16 cellular contexts compared by ENCODE assay signal in the genomic region with DNA sequence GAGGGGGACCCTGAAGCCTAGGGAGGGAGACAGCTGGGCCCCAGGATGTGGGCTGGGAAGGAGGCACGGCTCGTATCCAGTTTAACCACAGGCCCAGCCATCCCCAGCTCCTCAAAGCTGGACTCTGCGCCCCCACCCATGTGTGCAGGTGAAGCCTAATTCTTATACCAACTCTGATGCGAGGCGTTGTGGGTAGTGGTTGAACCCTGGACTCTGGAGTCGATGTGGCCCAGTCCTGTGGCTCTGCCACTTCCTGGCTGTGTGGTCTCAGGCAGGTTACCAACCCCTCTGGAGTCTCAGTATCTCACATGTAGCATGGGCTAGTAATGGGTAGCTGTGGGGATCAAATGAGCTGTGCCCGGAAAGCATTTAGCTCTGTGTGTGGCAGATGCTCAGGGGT.
A peak's percentile ranks its signal among the peaks of the same experiment; 100 is the strongest.
DNase-seq lines count a peak whose midpoint lies in the region; ATAC-seq and TF ChIP-seq lines count a peak whose summit lies in the region.
"Had no signal": no experiment of that assay in that cellular context is flagged by ENCODE, and none has a peak within 500 bp of the region (broad histone marks: within the 10 kb centered on the region; RNA-seq: fewer than 3 reads in every experiment).

No MANE protein-coding gene starts in this region.

- H3K27ac ChIP-seq in lower lobe of right lung: no peak overlapping the region
- H3K27ac ChIP-seq: SJSA1 had no signal

- H3K4me1 Mint-ChIP-seq in activated naive CD8-positive, alpha-beta T cell treated with anti-CD3 and anti-CD28 coated beads, Interleukin-2, amount 10 ng/mL, durations not matched to agents 7 days and 5 days: peaks cover 28% of the 10 kb centered on the region
- peaks cover 28% of the 10 kb centered on the region for H3K4me1 Mint-ChIP-seq in activated naive CD8-positive, alpha-beta T cell treated with anti-CD3 and anti-CD28 coated beads for 36 hours
- H3K4me1 Mint-ChIP-seq in activated CD4-positive, alpha-beta memory T cell treated with anti-CD3 and anti-CD28 coated beads for 36 hours (ENCODE audit: low read depth): peaks cover 16% of the 10 kb centered on the region
- H3K4me1 Mint-ChIP-seq in stimulated activated naive CD8-positive, alpha-beta T cell treated with anti-CD3 and anti-CD28 coated beads, Interleukin-15, amount 100 ng/mL, for 72 hours: peaks cover 38% of the 10 kb centered on the region

- H3K4me3 Mint-ChIP-seq in activated naive CD8-positive, alpha-beta T cell treated with anti-CD3 and anti-CD28 coated beads, Interleukin-2, amount 10 ng/mL, durations not matched to agents 7 days and 5 days: peak overlapping the region; percentile 41
- no peak overlapping the region for H3K4me3 Mint-ChIP-seq in activated naive CD8-positive, alpha-beta T cell treated with anti-CD3 and anti-CD28 coated beads for 36 hours
- H3K4me3 Mint-ChIP-seq in activated CD4-positive, alpha-beta memory T cell treated with anti-CD3 and anti-CD28 coated beads for 36 hours: no peak overlapping the region
- no peak overlapping the region for H3K4me3 Mint-ChIP-seq in stimulated activated naive CD8-positive, alpha-beta T cell treated with anti-CD3 and anti-CD28 coated beads, Interleukin-15, amount 100 ng/mL, for 72 hours

- no peaks in the 10 kb centered on the region for H3K36me3 Mint-ChIP-seq in activated naive CD8-positive, alpha-beta T cell treated with anti-CD3 and anti-CD28 coated beads, Interleukin-2, amount 10 ng/mL, durations not matched to agents 7 days and 5 days
- H3K36me3 Mint-ChIP-seq in activated naive CD8-positive, alpha-beta T cell treated with anti-CD3 and anti-CD28 coated beads for 36 hours: no peaks in the 10 kb centered on the region
- H3K36me3 Mint-ChIP-seq in activated CD4-positive, alpha-beta memory T cell treated with anti-CD3 and anti-CD28 coated beads for 36 hours: no peaks in the 10 kb centered on the region

- H3K27ac Mint-ChIP-seq in activated naive CD8-positive, alpha-beta T cell treated with anti-CD3 and anti-CD28 coated beads, Interleukin-2, amount 10 ng/mL, durations not matched to agents 7 days and 5 days: peak overlapping the region; percentile 52
- H3K27ac Mint-ChIP-seq in activated naive CD8-positive, alpha-beta T cell treated with anti-CD3 and anti-CD28 coated beads for 36 hours: no peak overlapping the region
- H3K27ac Mint-ChIP-seq in activated CD4-positive, alpha-beta memory T cell treated with anti-CD3 and anti-CD28 coated beads for 36 hours: no peak overlapping the region
- no peak overlapping the region for H3K27ac Mint-ChIP-seq in stimulated activated naive CD8-positive, alpha-beta T cell treated with anti-CD3 and anti-CD28 coated beads, Interleukin-15, amount 100 ng/mL, for 72 hours

- H3K36me3 ChIP-seq in lower lobe of right lung: no peaks in the 10 kb centered on the region
- H3K36me3 ChIP-seq: SJSA1 had no signal

- peaks cover 30% of the 10 kb centered on the region for H3K27me3 Mint-ChIP-seq in activated naive CD8-positive, alpha-beta T cell treated with anti-CD3 and anti-CD28 coated beads, Interleukin-2, amount 10 ng/mL, durations not matched to agents 7 days and 5 days
- no peaks in the 10 kb centered on the region for H3K27me3 Mint-ChIP-seq in activated naive CD8-positive, alpha-beta T cell treated with anti-CD3 and anti-CD28 coated beads for 36 hours
- H3K27me3 Mint-ChIP-seq in activated CD4-positive, alpha-beta memory T cell treated with anti-CD3 and anti-CD28 coated beads for 36 hours: no peaks in the 10 kb centered on the region
- H3K27me3 Mint-ChIP-seq in stimulated activated naive CD8-positive, alpha-beta T cell treated with anti-CD3 and anti-CD28 coated beads, Interleukin-15, amount 100 ng/mL, for 72 hours: no peaks in the 10 kb centered on the region

- intact Hi-C loops in activated CD4-positive, alpha-beta memory T cell treated with anti-CD3 and anti-CD28 coated beads for 36 hours (cut with micrococcal nuclease): no loop called here
- intact Hi-C loops in lower lobe of right lung (cut with DNase I): no loop called here
- intact Hi-C loops in cardiac septum (cut with DNase I): no loop called here

- H3K9me3 ChIP-seq in lower lobe of right lung: no peaks in the 10 kb centered on the region
- H3K9me3 ChIP-seq: SJSA1 had no signal

- POLR2A ChIA-PET in activated naive CD8-positive, alpha-beta T cell treated with anti-CD3 and anti-CD28 coated beads, Interleukin-2, amount 10 ng/mL, durations not matched to agents 7 days and 5 days (lab: Charles Lee): interaction anchor here (0.6 to 4.1 kb wide), 8 partner anchors 14 to 74 kb away, joined by 3 to 62 read pairs (median 4); partner anchors contain the start of gene TOB1
- POLR2A ChIA-PET in activated CD4-positive, alpha-beta memory T cell treated with anti-CD3 and anti-CD28 coated beads for 36 hours (lab: Charles Lee): interaction anchor here (0.5 to 1.0 kb wide), 3 partner anchors 59 to 110 kb away, joined by 3 read pairs; no protein-coding TSS in a partner anchor

- no peaks in the 10 kb centered on the region for H3K9me3 Mint-ChIP-seq in activated naive CD8-positive, alpha-beta T cell treated with anti-CD3 and anti-CD28 coated beads, Interleukin-2, amount 10 ng/mL, durations not matched to agents 7 days and 5 days
- no peaks in the 10 kb centered on the region for H3K9me3 Mint-ChIP-seq in activated naive CD8-positive, alpha-beta T cell treated with anti-CD3 and anti-CD28 coated beads for 36 hours
- H3K9me3 Mint-ChIP-seq in activated CD4-positive, alpha-beta memory T cell treated with anti-CD3 and anti-CD28 coated beads for 36 hours: no peaks in the 10 kb centered on the region
- no peaks in the 10 kb centered on the region for H3K9me3 Mint-ChIP-seq in stimulated activated naive CD8-positive, alpha-beta T cell treated with anti-CD3 and anti-CD28 coated beads, Interleukin-15, amount 100 ng/mL, for 72 hours

- no peak for TF ChIP-seq CTCF in lower lobe of right lung (IDR thresholded peaks at IDR 0.05)

- no peak overlapping the region for H3K4me3 ChIP-seq in lower lobe of right lung
- H3K4me3 ChIP-seq: SJSA1 had no signal

- peaks cover 14% of the 10 kb centered on the region for H3K4me1 ChIP-seq in lower lobe of right lung

- DNase-seq in activated naive CD8-positive, alpha-beta T cell treated with anti-CD3 and anti-CD28 coated beads, Interleukin-2, amount 10 ng/mL, durations not matched to agents 7 days and 5 days: peak; percentile 68
- no peak for DNase-seq in activated naive CD8-positive, alpha-beta T cell treated with anti-CD3 and anti-CD28 coated beads for 36 hours
- DNase-seq in activated CD4-positive, alpha-beta memory T cell treated with anti-CD3 and anti-CD28 coated beads for 36 hours: peak; percentile 46
- DNase-seq in islet precursor cell (peak; percentile 47), AML-193 (lab: John Stamatoyannopoulos, UW) (no peak), lower lobe of right lung (no peak), cardiac septum (ENCODE audit: low spot score) (no peak)
- DNase-seq in stimulated activated naive CD8-positive, alpha-beta T cell treated with anti-CD3 and anti-CD28 coated beads, Interleukin-15, amount 100 ng/mL, for 72 hours: peak in 1 of 2 donors; percentile 76
- DNase-seq: Calu3, DMS53, NCI-H187 treated with DMSO at 0.1 percent for 48 hours, NCI-H2171 treated with DMSO at 0.1 percent for 48 hours, NCI-H510A, NCI-H82 had no signal

- no peaks in the 10 kb centered on the region for H3K27me3 ChIP-seq in lower lobe of right lung (ENCODE audit: low read depth)
- H3K27me3 ChIP-seq: SJSA1 had no signal

- CTCF ChIA-PET in activated CD4-positive, alpha-beta memory T cell treated with anti-CD3 and anti-CD28 coated beads for 36 hours (lab: Charles Lee): interaction anchor here (0.9 to 2.1 kb wide), 2 partner anchors 30 to 74 kb away, joined by 4 to 6 read pairs; no protein-coding TSS in a partner anchor

- ATAC-seq in activated naive CD8-positive, alpha-beta T cell treated with anti-CD3 and anti-CD28 coated beads, Interleukin-2, amount 10 ng/mL, durations not matched to agents 7 days and 5 days (ENCODE audit: low read depth): peak; percentile 68
- ATAC-seq in stimulated activated naive CD8-positive, alpha-beta T cell treated with anti-CD3 and anti-CD28 coated beads, Interleukin-15, amount 100 ng/mL, for 72 hours: peak; percentile 92
- ATAC-seq in lower lobe of right lung: no peak
- ATAC-seq: HCT116 had no signal

Comparison
In these comparisons a context has a peak if more than half of its experiments do, and no peak if none do; other contexts are left out.
1. DNase-seq: peak in activated naive CD8-positive, alpha-beta T cell treated with anti-CD3 and anti-CD28 coated beads, Interleukin-2, amount 10 ng/mL, durations not matched to agents 7 days and 5 days (single experiment), activated CD4-positive, alpha-beta memory T cell treated with anti-CD3 and anti-CD28 coated beads for 36 hours (single experiment) and islet precursor cell (single experiment); none in activated naive CD8-positive, alpha-beta T cell treated with anti-CD3 and anti-CD28 coated beads for 36 hours (single experiment), AML-193 (0 of 2), lower lobe of right lung (single experiment) and cardiac septum (single experiment).
2. ATAC-seq: peak in activated naive CD8-positive, alpha-beta T cell treated with anti-CD3 and anti-CD28 coated beads, Interleukin-2, amount 10 ng/mL, durations not matched to agents 7 days and 5 days (single experiment) and stimulated activated naive CD8-positive, alpha-beta T cell treated with anti-CD3 and anti-CD28 coated beads, Interleukin-15, amount 100 ng/mL, for 72 hours (single experiment); none in lower lobe of right lung (0 of 2).